Comparison of ENCODE assay signal across 14 cellular contexts in the genomic region with DNA sequence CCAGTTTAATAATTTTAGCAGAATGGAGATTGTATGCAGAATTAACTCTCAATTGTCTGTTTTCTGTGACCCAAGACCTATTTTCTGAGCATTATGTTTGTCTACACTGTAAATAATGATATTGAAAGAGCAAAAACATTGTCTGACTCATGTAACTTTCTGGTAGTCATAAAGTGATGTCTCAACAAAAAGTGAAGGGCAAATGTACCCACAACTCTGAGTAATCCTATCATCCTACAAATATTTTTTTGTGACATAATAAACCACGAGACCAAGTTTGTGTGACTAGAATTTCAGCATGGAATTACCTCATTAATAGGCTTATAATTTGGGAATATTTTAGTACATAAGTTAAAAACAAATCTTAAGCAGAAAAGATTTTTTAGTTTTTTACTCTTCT. TPM values are rescaled to one million over a fixed set of nuclear protein-coding genes. Genes with fewer than 3 reads are reported as not detected.
DNase-seq lines count a peak whose midpoint lies in the region; ATAC-seq and TF ChIP-seq lines count a peak whose summit lies in the region.
"Had no signal": no experiment of that assay in that cellular context is flagged by ENCODE, and none has a peak within 500 bp of the region (broad histone marks: within the 10 kb centered on the region; RNA-seq: fewer than 3 reads in every experiment).

No MANE protein-coding gene starts in this region.

- peak; percentile 62 for ATAC-seq in activated naive CD8-positive, alpha-beta T cell treated with anti-CD3 and anti-CD28 coated beads, Interleukin-2, amount 50 U/mL, for 24 hours
- no peak for ATAC-seq in GM18519 (IDR thresholded peaks at IDR 0.05; ENCODE audit: low FRiP score, unreplicated experiment)
- ATAC-seq: left lobe of liver, T-helper 17 cell had no signal

- POLR2A ChIA-PET in A673 (lab: Charles Lee; ENCODE audit: low non-redundant PET), result no interaction called here

- CTCF ChIA-PET in A673 (lab: Charles Lee), result interaction anchor here (0.6 kb wide), 1 partner anchor 1265 kb away, joined by 7 read pairs; no protein-coding TSS in a partner anchor

- H3K27me3 ChIP-seq in SJSA1 (replicated peaks) (no peaks in the 10 kb centered on the region), A673 (replicated peaks; ENCODE audit: insufficient read depth, low read depth, low read length, poor library complexity) (no peaks in the 10 kb centered on the region)

- H3K27ac ChIP-seq in SJSA1 (peak overlapping the region; percentile 24), A673 (ENCODE audit: low read depth, low read length, poor library complexity, severe bottlenecking) (no peak overlapping the region)

- H3K27me3 Mint-ChIP-seq in activated naive CD8-positive, alpha-beta T cell treated with anti-CD3 and anti-CD28 coated beads, Interleukin-2, amount 50 U/mL, for 24 hours, result no peaks in the 10 kb centered on the region
- H3K27me3 Mint-ChIP-seq in activated naive CD8-positive, alpha-beta T cell treated with anti-CD3 and anti-CD28 coated beads for 36 hours, result no peaks in the 10 kb centered on the region
- H3K27me3 Mint-ChIP-seq: T-helper 17 cell had no signal

- DNase-seq in activated naive CD8-positive, alpha-beta T cell treated with anti-CD3 and anti-CD28 coated beads, Interleukin-2, amount 50 U/mL, for 24 hours, result no peak
- DNase-seq in activated naive CD8-positive, alpha-beta T cell treated with anti-CD3 and anti-CD28 coated beads for 36 hours, result no peak
- DNase-seq in SJSA1 (ENCODE audit: low read depth in 1 of 2, low spot score in 2 of 2) (peak in 1 of 2 experiments; percentile 42), fibroblast of the aortic adventitia (ENCODE audit: low read depth) (peak; percentile 49), stromal cell of bone marrow (ENCODE audit: low read depth) (peak; percentile 79), A673 (ENCODE audit: low spot score) (no peak), SHP77 (lab: John Stamatoyannopoulos, UW) (no peak)
- DNase-seq: amygdala, BE2C, NCI-H1417 treated with DMSO at 0.1 percent for 48 hours, posterior cingulate gyrus, T-helper 17 cell had no signal

- peaks cover 53% of the 10 kb centered on the region for H3K36me3 ChIP-seq in SJSA1
- H3K36me3 ChIP-seq in A673 (ENCODE audit: insufficient read depth, low read length, poor library complexity, severe bottlenecking), result no peaks in the 10 kb centered on the region
- H3K36me3 ChIP-seq: BE2C had no signal

- no peaks in the 10 kb centered on the region for H3K36me3 Mint-ChIP-seq in activated naive CD8-positive, alpha-beta T cell treated with anti-CD3 and anti-CD28 coated beads, Interleukin-2, amount 50 U/mL, for 24 hours (ENCODE audit: low read depth)
- H3K36me3 Mint-ChIP-seq in activated naive CD8-positive, alpha-beta T cell treated with anti-CD3 and anti-CD28 coated beads for 36 hours, result no peaks in the 10 kb centered on the region

- H3K9me3 ChIP-seq in SJSA1 (replicated peaks) (no peaks in the 10 kb centered on the region), A673 (ENCODE audit: low read depth, low read length, poor library complexity, severe bottlenecking) (no peaks in the 10 kb centered on the region)
- H3K9me3 ChIP-seq: BE2C had no signal

- no peaks in the 10 kb centered on the region for H3K9me3 Mint-ChIP-seq in activated naive CD8-positive, alpha-beta T cell treated with anti-CD3 and anti-CD28 coated beads, Interleukin-2, amount 50 U/mL, for 24 hours
- H3K9me3 Mint-ChIP-seq in activated naive CD8-positive, alpha-beta T cell treated with anti-CD3 and anti-CD28 coated beads for 36 hours, result no peaks in the 10 kb centered on the region

- H3K4me1 Mint-ChIP-seq in activated naive CD8-positive, alpha-beta T cell treated with anti-CD3 and anti-CD28 coated beads, Interleukin-2, amount 50 U/mL, for 24 hours, result peaks cover 18% of the 10 kb centered on the region
- peaks cover 20% of the 10 kb centered on the region for H3K4me1 Mint-ChIP-seq in activated naive CD8-positive, alpha-beta T cell treated with anti-CD3 and anti-CD28 coated beads for 36 hours

- H3K27ac Mint-ChIP-seq in activated naive CD8-positive, alpha-beta T cell treated with anti-CD3 and anti-CD28 coated beads, Interleukin-2, amount 50 U/mL, for 24 hours, result no peak overlapping the region
- no peak overlapping the region for H3K27ac Mint-ChIP-seq in activated naive CD8-positive, alpha-beta T cell treated with anti-CD3 and anti-CD28 coated beads for 36 hours
- H3K27ac Mint-ChIP-seq: T-helper 17 cell had no signal

- H3K4me1 ChIP-seq in SJSA1 (replicated peaks), result peaks cover 20% of the 10 kb centered on the region
- peaks cover 16% of the 10 kb centered on the region for H3K4me1 ChIP-seq in A673 (ENCODE audit: insufficient read depth, low read length, poor library complexity, severe bottlenecking)
- H3K4me1 ChIP-seq: BE2C had no signal

- TF ChIP-seq CTCF in fibroblast of the aortic adventitia (IDR thresholded peaks at IDR 0.05; ENCODE audit: insufficient read depth, low read length) (no peak), A673 (conservative IDR thresholded peaks at IDR 0.05; ENCODE audit: low read depth, low read length) (no peak)

- intact Hi-C loops in A673 (cut with micrococcal nuclease; ENCODE audit: unreplicated experiment), result no loop called here

- BruUV-seq in A673 (replicated peaks; lab: Mats Ljungman, UMichigan), result no TSS peak

- no peak overlapping the region for H3K4me3 Mint-ChIP-seq in activated naive CD8-positive, alpha-beta T cell treated with anti-CD3 and anti-CD28 coated beads, Interleukin-2, amount 50 U/mL, for 24 hours
- no peak overlapping the region for H3K4me3 Mint-ChIP-seq in activated naive CD8-positive, alpha-beta T cell treated with anti-CD3 and anti-CD28 coated beads for 36 hours
- H3K4me3 Mint-ChIP-seq: T-helper 17 cell had no signal

- no peak overlapping the region for H3K4me3 ChIP-seq in SJSA1
- H3K4me3 ChIP-seq in fibroblast of the aortic adventitia (ENCODE audit: low read depth, low read length), result no peak overlapping the region
- no peak overlapping the region for H3K4me3 ChIP-seq in A673 (ENCODE audit: low read depth, low read length, poor library complexity, severe bottlenecking)

RNA-seq across cellular contexts. Expression of a gene that starts 15.4 kb away (rescaled TPM):
- 10 to 100 TPM; 56.2 to 57.8 TPM for total RNA-seq in activated naive CD8-positive, alpha-beta T cell treated with anti-CD3 and anti-CD28 coated beads for 36 hours
- total RNA-seq in SJSA1 (2014; rRNA removed; shearing (Covaris generic)), result 23.1 and 33.7 TPM in 2 replicates
- total RNA-seq in fibroblast of the aortic adventitia (ENCODE audit: low replicate concordance) (12.2 and 35.1 TPM in 2 replicates), A673 (2021) (39.7 and 40.7 TPM in 2 replicates)

RNA-seq across cellular contexts. Expression of a gene that starts 35.3 kb away (rescaled TPM):
- under 1 TPM; 0.31 to 0.48 TPM for total RNA-seq in activated naive CD8-positive, alpha-beta T cell treated with anti-CD3 and anti-CD28 coated beads for 36 hours
- total RNA-seq in SJSA1 (2014; rRNA removed; shearing (Covaris generic)), result not detected in 2 replicates
- total RNA-seq in fibroblast of the aortic adventitia (ENCODE audit: low replicate concordance) (not detected in 2 replicates), A673 (2021) (0.37 TPM in 1 of 2 replicates, not detected in the other)
- total RNA-seq: left lobe of liver had no signal

Comparison
In these comparisons a context has a peak if more than half of its experiments do, and no peak if none do; other contexts are left out.
1. DNase-seq: peak in fibroblast of the aortic adventitia (single experiment) and stromal cell of bone marrow (single experiment); none in activated naive CD8-positive, alpha-beta T cell treated with anti-CD3 and anti-CD28 coated beads, Interleukin-2, amount 50 U/mL, for 24 hours (single experiment), activated naive CD8-positive, alpha-beta T cell treated with anti-CD3 and anti-CD28 coated beads for 36 hours (single experiment), A673 (single experiment) and SHP77 (0 of 2).